In genomic region chr3:159892801-159893200, GRCh38 we compare ENCODE assay signal across 21 cellular contexts. TPM values are rescaled to one million over a fixed set of nuclear protein-coding genes. Genes with fewer than 3 reads are reported as not detected.
DNase-seq lines count a peak whose midpoint lies in the region; ATAC-seq, FAIRE-seq and TF ChIP-seq lines count a peak whose summit lies in the region.
"Had no signal": no experiment of that assay in that cellular context is flagged by ENCODE, and none has a peak within 500 bp of the region (broad histone marks: within the 10 kb centered on the region; RNA-seq: fewer than 3 reads in every experiment).

No MANE protein-coding gene starts in this region.

- peaks cover 4% of the 10 kb centered on the region for H4K20me1 ChIP-seq in astrocyte (ENCODE audit: insufficient read depth, low read length)

- ATAC-seq in heart left ventricle (no peak), Right ventricle myocardium superior (ENCODE audit: poor library complexity) (no peak), HG02840 (IDR thresholded peaks at IDR 0.05; ENCODE audit: low FRiP score, unreplicated experiment) (no peak)

- intact Hi-C loops in heart left ventricle (cut with DNase I): loop anchor here in 3 of 10 donors (5.0 kb wide), 3 partner anchors 66 to 100 kb away; partner anchors contain the start of gene IL12A (in 1 of the 3)
- intact Hi-C loops in Right ventricle myocardium superior (cut with DNase I): no loop called here
- intact Hi-C loops in dorsolateral prefrontal cortex (cut with DNase I): no loop called here

- H3K27me3 ChIP-seq in heart left ventricle (no peaks in the 10 kb centered on the region), astrocyte (ENCODE audit: insufficient read depth, low read length) (no peaks in the 10 kb centered on the region), dorsolateral prefrontal cortex (no peaks in the 10 kb centered on the region)

- H3K36me3 ChIP-seq in heart left ventricle: peaks cover 0 to 88% (median 6%) of the 10 kb centered on the region in 9 donors
- H3K36me3 ChIP-seq in astrocyte (ENCODE audit: insufficient read depth, low read length): peaks cover 28% of the 10 kb centered on the region

- peak overlapping the region in 11 of 12 donors; percentile 5 to 59 (median 50) for H3K27ac ChIP-seq in heart left ventricle
- no peak overlapping the region for H3K27ac ChIP-seq in astrocyte (ENCODE audit: low read depth, low read length)
- peak overlapping the region; percentile 67 to 98 (median 92) for H3K27ac ChIP-seq in dorsolateral prefrontal cortex
- peak overlapping the region; percentile 89 for H3K27ac ChIP-seq in temporal lobe (ENCODE audit: low read depth, low read length)
- H3K27ac ChIP-seq: C4-2B had no signal

- H3K9me3 ChIP-seq in heart left ventricle: no peaks in the 10 kb centered on the region
- H3K9me3 ChIP-seq in astrocyte (ENCODE audit: insufficient read depth, low read depth, low read length): no peaks in the 10 kb centered on the region

- H3K79me2 ChIP-seq in astrocyte (ENCODE audit: insufficient read depth, low read length): peaks cover 16% of the 10 kb centered on the region

- H3K4me1 Mint-ChIP-seq in astrocyte (ENCODE audit: low read depth, unreplicated experiment): peaks cover 21% of the 10 kb centered on the region
- H3K4me1 Mint-ChIP-seq: CD8-positive, alpha-beta memory T cell had no signal

- H3K4me1 ChIP-seq in heart left ventricle (peaks cover 0 to 76% (median 48%) of the 10 kb centered on the region in 12 donors), astrocyte (ENCODE audit: insufficient read depth, low read length) (peaks cover 15% of the 10 kb centered on the region)

- H3K27ac Mint-ChIP-seq in astrocyte (ENCODE audit: unreplicated experiment): no peak overlapping the region
- H3K27ac Mint-ChIP-seq: CD8-positive, alpha-beta memory T cell had no signal

- H3K27me3 Mint-ChIP-seq in astrocyte (ENCODE audit: low read depth, unreplicated experiment): no peaks in the 10 kb centered on the region

- H3K4me3 ChIP-seq in heart left ventricle (no peak overlapping the region), astrocyte (ENCODE audit: insufficient read depth, low read depth, low read length) (no peak overlapping the region), dorsolateral prefrontal cortex (peak overlapping the region in 2 of 59 donors; percentile 5 to 21)

- TF ChIP-seq CTCF in heart left ventricle (IDR thresholded peaks at IDR 0.05): no peak
- no peak for TF ChIP-seq CTCF in astrocyte (IDR thresholded peaks at IDR 0.05; ENCODE audit: insufficient read depth, low read depth, low read length)
- no peak for TF ChIP-seq CTCF in dorsolateral prefrontal cortex (IDR thresholded peaks at IDR 0.05 in 54 of 56, conservative IDR thresholded peaks at IDR 0.05 in 2 of 56; ENCODE audit: low read depth in 1 of 56, partially characterized antibody in 56 of 56)

- FAIRE-seq in astrocyte (lab: Jason Lieb, UNC): peak; percentile 34
- FAIRE-seq: GM19239, RCC 7860 had no signal

- H3K9me3 Mint-ChIP-seq in astrocyte (ENCODE audit: unreplicated experiment): no peaks in the 10 kb centered on the region
- H3K9me3 Mint-ChIP-seq: CD8-positive, alpha-beta memory T cell had no signal

- H3K4me2 ChIP-seq in astrocyte (ENCODE audit: low read length): no peak overlapping the region

- no peak overlapping the region for H3K4me3 Mint-ChIP-seq in astrocyte (ENCODE audit: unreplicated experiment)
- H3K4me3 Mint-ChIP-seq: CD8-positive, alpha-beta memory T cell had no signal

- H3K9ac ChIP-seq in astrocyte (ENCODE audit: low read length): no peak overlapping the region

- 26 to 42% (median 39%) methylated on average over 1 of the region's 1 CpG for WGBS in heart left ventricle, 4 donors

- no peak overlapping the region for H2AFZ ChIP-seq in astrocyte (ENCODE audit: low read depth, low read length)

- no peak for DNase-seq in heart left ventricle
- DNase-seq in Right ventricle myocardium superior: no peak
- no peak for DNase-seq in astrocyte (ENCODE audit: low read depth)
- DNase-seq in dorsolateral prefrontal cortex: no peak
- DNase-seq in Ammon's horn (ENCODE audit: low spot score): no peak
- DNase-seq: AML-193; Calu3; CD8-positive, alpha-beta memory T cell; GF-D8; IMR-90; MV-4-11; NCI-H1105 treated with DMSO at 0.1 percent for 48 hours; NCI-H2029 treated with DMSO at 0.1 percent for 48 hours; NCI-H226; NCI-H524 treated with DMSO at 0.1 percent for 48 hours; OCI-M1 had no signal

- H3K36me3 Mint-ChIP-seq in astrocyte (ENCODE audit: low read depth, unreplicated experiment): peaks cover 28% of the 10 kb centered on the region
- H3K36me3 Mint-ChIP-seq: CD8-positive, alpha-beta memory T cell had no signal

- no peak for TF ChIP-seq POLR2A in heart left ventricle (IDR thresholded peaks at IDR 0.05)

RNA-seq across cellular contexts. Expression of gene SCHIP1, which starts 53.1 kb away (rescaled TPM):
- 100 to 1,000 TPM in 1 of 9 donors, 10 to 100 TPM in 8; 38.8 to 137 (median 49.9) TPM for total RNA-seq in heart left ventricle
- 100 to 1,000 TPM in 1 of 2 donors, 10 to 100 TPM in 1; 23.8 to 100 TPM for polyA plus RNA-seq in heart left ventricle
- 56.2 TPM for total RNA-seq in Right ventricle myocardium superior
- total RNA-seq in astrocyte: 21.3 and 27.7 TPM in 2 replicates
- 100 to 1,000 TPM in 47 of 120 experiments, 10 to 100 TPM in 73; 43.3 to 151 (median 93.9) TPM for total RNA-seq in dorsolateral prefrontal cortex
- total RNA-seq in temporal lobe: 34.7 TPM
- total RNA-seq: CD8-positive, alpha-beta memory T cell had no signal
- polyA plus RNA-seq: CD8-positive, alpha-beta memory T cell had no signal
